ENCODE assay signal across 13 cellular contexts in the genomic region with DNA sequence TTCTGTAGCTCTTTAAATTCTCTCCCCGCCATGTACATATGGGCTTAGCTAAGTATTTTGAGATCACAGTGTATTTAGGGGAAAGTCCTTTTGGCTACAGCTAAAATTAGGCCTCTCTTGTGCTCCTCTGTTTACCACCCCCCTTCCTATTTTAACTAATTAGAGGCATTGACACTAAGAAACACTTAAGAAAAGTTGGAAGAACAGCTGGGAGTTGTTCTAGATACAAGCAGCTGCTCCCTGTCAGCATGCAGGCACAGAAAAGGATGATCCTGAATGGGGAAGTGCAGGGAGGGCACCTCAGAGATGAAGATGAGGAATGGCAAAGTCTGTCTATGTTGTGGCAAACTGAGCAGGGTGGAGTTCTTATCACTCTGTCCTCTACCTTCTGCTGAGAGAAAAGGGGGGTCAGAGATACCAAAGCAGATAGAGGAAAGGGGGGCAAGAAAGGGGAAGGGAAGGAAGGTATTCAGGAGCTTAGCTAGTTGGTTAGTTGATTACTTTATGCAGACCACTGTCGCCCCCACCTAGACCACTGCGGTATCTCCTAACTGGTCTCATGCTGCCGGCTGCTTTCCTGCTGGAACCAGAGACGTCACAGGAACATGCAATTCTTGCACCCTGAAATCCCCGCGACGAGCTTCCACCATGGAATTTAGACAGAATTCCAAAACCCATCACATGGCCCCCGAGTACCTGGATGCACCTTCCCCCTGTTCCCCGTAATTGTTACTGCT.
DNase-seq lines count a peak whose midpoint lies in the region; ATAC-seq, FAIRE-seq and TF ChIP-seq lines count a peak whose summit lies in the region.
"Had no signal": no experiment of that assay in that cellular context is flagged by ENCODE, and none has a peak within 500 bp of the region (broad histone marks: within the 10 kb centered on the region; RNA-seq: fewer than 3 reads in every experiment).

No MANE protein-coding gene starts in this region.

- BruUV-seq in IMR-90 (replicated peaks; lab: Mats Ljungman, UMichigan): no TSS peak
- no TSS peak for BruUV-seq in K562 (replicated peaks; lab: Mats Ljungman, UMichigan)

- H3K23ac ChIP-seq in IMR-90 (ENCODE audit: low read depth, low read length) (peak overlapping the region; percentile 98), mesenchymal stem cell (ENCODE audit: low read length in 2 of 2) (peak overlapping the region in 1 of 2 experiments; percentile 50)

- peak overlapping the region; percentile 51 to 96 for H2BK12ac ChIP-seq in mesenchymal stem cell (ENCODE audit: low read length in 2 of 2)

- H4K91ac ChIP-seq in IMR-90 (ENCODE audit: insufficient read depth, low read depth, low read length) (peak overlapping the region; percentile 95), mesenchymal stem cell (ENCODE audit: low read length) (peak overlapping the region; percentile 86)

- intact Hi-C loops in IMR-90 (cut with micrococcal nuclease): no loop called here
- intact Hi-C loops in K562 (cut with micrococcal nuclease): no loop called here

- TF ChIP-seq RAD21 in IMR-90 (IDR thresholded peaks at IDR 0.05; ENCODE audit: low read length): no peak
- TF ChIP-seq RAD21 in K562 (CRISPR knock-in tag; conservative IDR thresholded peaks at IDR 0.05 in 1 of 2, IDR thresholded peaks at IDR 0.05 in 1 of 2): no peak

- H4K20me1 ChIP-seq in IMR-90 (ENCODE audit: insufficient read depth, low read length): no peaks in the 10 kb centered on the region; the same call in 1 of the 2 replicates
- no peaks in the 10 kb centered on the region for H4K20me1 ChIP-seq in K562 (replicated peaks; ENCODE audit: control insufficient read depth, insufficient read depth, low read length)

- H4K8ac ChIP-seq in IMR-90 (ENCODE audit: low read depth in 2 of 2, low read length in 2 of 2): peak overlapping the region; percentile 93; a peak in 3 of 4 replicates
- H4K8ac ChIP-seq in mesenchymal stem cell (ENCODE audit: low read length): peak overlapping the region; percentile 57

- H3K27me3 ChIP-seq in IMR-90 (ENCODE audit: control insufficient read depth, insufficient read depth, low read length) (no peaks in the 10 kb centered on the region), K562 (ENCODE audit: control insufficient read depth in 2 of 2, insufficient read depth in 2 of 2, low read length in 2 of 2) (no peaks in the 10 kb centered on the region), mesenchymal stem cell (ENCODE audit: control insufficient read depth in 1 of 2, insufficient read depth in 1 of 2, low read length in 2 of 2) (no peaks in the 10 kb centered on the region), skeletal muscle tissue (ENCODE audit: control insufficient read depth in 3 of 3, insufficient read depth in 3 of 3, low read length in 3 of 3) (no peaks in the 10 kb centered on the region)

- H3K9me1 ChIP-seq in IMR-90 (ENCODE audit: insufficient read depth, low read length) (peaks cover 19% of the 10 kb centered on the region), K562 (ENCODE audit: control insufficient read depth, insufficient read depth, low read length) (no peaks in the 10 kb centered on the region)

- FAIRE-seq in K562 (lab: Jason Lieb, UNC): no peak
- FAIRE-seq: H54 had no signal

- H2BK15ac ChIP-seq in IMR-90 (ENCODE audit: low read depth, low read length) (peak overlapping the region; percentile 98), mesenchymal stem cell (ENCODE audit: low read depth, poor library complexity, severe bottlenecking) (peak overlapping the region; percentile 41)

- H3K79me1 ChIP-seq in IMR-90 (ENCODE audit: low read depth in 1 of 2, low read length in 2 of 2): peaks cover 0 to 5% of the 10 kb centered on the region in 2 experiments; a peak in 1 of 4 replicates
- H3K79me1 ChIP-seq in mesenchymal stem cell (replicated peaks; ENCODE audit: low read length, poor library complexity, severe bottlenecking): no peaks in the 10 kb centered on the region

- H3K4me1 ChIP-seq in IMR-90 (ENCODE audit: control insufficient read depth, insufficient read depth, low read length) (peaks cover 37% of the 10 kb centered on the region), K562 (replicated peaks in 1 of 2; ENCODE audit: control insufficient read depth in 2 of 2, insufficient read depth in 2 of 2, low read length in 2 of 2) (peaks cover 0 to 22% of the 10 kb centered on the region in 2 experiments; a peak in 4 of 5 replicates), mesenchymal stem cell (ENCODE audit: control insufficient read depth, insufficient read depth, low read depth, low read length) (peaks cover 2% of the 10 kb centered on the region), skeletal muscle tissue (ENCODE audit: control insufficient read depth in 3 of 3, insufficient read depth in 3 of 3, low read length in 3 of 3) (peaks cover 16 to 32% (median 32%) of the 10 kb centered on the region in 3 donors)

- H3K4ac ChIP-seq in IMR-90 (ENCODE audit: low read depth, low read length): peak overlapping the region; percentile 94
- peak overlapping the region; percentile 9 to 93 for H3K4ac ChIP-seq in mesenchymal stem cell (ENCODE audit: low read depth in 1 of 2, low read length in 2 of 2)

- H2AK9ac ChIP-seq in IMR-90 (replicated peaks; ENCODE audit: low read depth, low read length, poor library complexity): peak overlapping the region; percentile 78

- H3K9ac ChIP-seq in IMR-90 (ENCODE audit: low read depth, low read length): peak overlapping the region; percentile 48
- no peak overlapping the region for H3K9ac ChIP-seq in K562 (ENCODE audit: insufficient read depth in 1 of 2, low read depth in 2 of 2, low read length in 2 of 2)
- H3K9ac ChIP-seq in mesenchymal stem cell (ENCODE audit: low read length): peak overlapping the region; percentile 89
- H3K9ac ChIP-seq in skeletal muscle tissue (ENCODE audit: low read depth in 1 of 3, low read length in 3 of 3): no peak overlapping the region

- TF ChIP-seq POLR2A in IMR-90 (IDR thresholded peaks at IDR 0.05; ENCODE audit: low read depth, low read length): no peak
- TF ChIP-seq POLR2A in K562 (conservative IDR thresholded peaks at IDR 0.05): no peak

- H3K36me3 ChIP-seq in IMR-90 (ENCODE audit: control insufficient read depth, insufficient read depth, low read length): no peaks in the 10 kb centered on the region
- no peaks in the 10 kb centered on the region for H3K36me3 ChIP-seq in K562 (ENCODE audit: control insufficient read depth, insufficient read depth, low read length)
- no peaks in the 10 kb centered on the region for H3K36me3 ChIP-seq in mesenchymal stem cell (ENCODE audit: control insufficient read depth in 1 of 2, insufficient read depth in 2 of 2, low read depth in 1 of 2, low read length in 2 of 2)
- H3K36me3 ChIP-seq in skeletal muscle tissue (ENCODE audit: control insufficient read depth in 3 of 3, insufficient read depth in 3 of 3, low read length in 3 of 3): no peaks in the 10 kb centered on the region

- dilution Hi-C loops in IMR-90 (cut with HindIII; ENCODE audit: low sequenced_read_pairs, unreplicated experiment): no loop called here

- CTCF ChIA-PET in IMR-90 (lab: Yijun Ruan, JAX): interaction anchor here (1.6 to 1.8 kb wide), 2 partner anchors 27 to 32 kb away, joined by 4 to 6 read pairs; no protein-coding TSS in a partner anchor
- CTCF ChIA-PET in K562 (lab: Yijun Ruan, JAX; ENCODE audit: low intra/inter-chr PET ratio): no interaction called here

- H3K9me3 ChIP-seq in IMR-90 (ENCODE audit: control insufficient read depth, insufficient read depth, low read length) (peaks cover 6% of the 10 kb centered on the region; the same call in 1 of the 2 replicates), K562 (replicated peaks; ENCODE audit: control insufficient read depth, insufficient read depth, low read depth, low read length) (no peaks in the 10 kb centered on the region), mesenchymal stem cell (ENCODE audit: control insufficient read depth, low read length) (peaks cover 7% of the 10 kb centered on the region), skeletal muscle tissue (ENCODE audit: control insufficient read depth in 3 of 3, low read length in 3 of 3) (no peaks in the 10 kb centered on the region)

- TF ChIP-seq CTCF in IMR-90 (conservative IDR thresholded peaks at IDR 0.05; ENCODE audit: low read depth, low read length) (no peak), K562 (IDR thresholded peaks at IDR 0.05 in 2 of 3, conservative IDR thresholded peaks at IDR 0.05 in 1 of 3; ENCODE audit: insufficient read depth in 2 of 3, low read depth in 1 of 3, low read length in 3 of 3) (no peak)

- peak overlapping the region; percentile 99 for H3K18ac ChIP-seq in IMR-90 (ENCODE audit: low read depth, low read length)
- H3K18ac ChIP-seq in mesenchymal stem cell (ENCODE audit: low read depth in 1 of 2, low read length in 2 of 2): peak overlapping the region; percentile 71 to 84

- H3K14ac ChIP-seq in IMR-90 (replicated peaks; ENCODE audit: low read depth, low read length): peak overlapping the region; percentile 96
- peak overlapping the region in 1 of 2 experiments; percentile 89 for H3K14ac ChIP-seq in mesenchymal stem cell (ENCODE audit: low read length in 2 of 2)

- H2AK5ac ChIP-seq in IMR-90 (ENCODE audit: low read depth, low read length) (peak overlapping the region; percentile 88), mesenchymal stem cell (ENCODE audit: low read length, severe bottlenecking) (peak overlapping the region; percentile 81)

- H3K4me2 ChIP-seq in IMR-90 (ENCODE audit: low read depth, low read length) (no peak overlapping the region), K562 (ENCODE audit: insufficient read depth, low read length) (no peak overlapping the region), mesenchymal stem cell (ENCODE audit: low read length, poor library complexity, severe bottlenecking) (no peak overlapping the region)

- DNase-seq in IMR-90 (peak; percentile 11), K562 (ENCODE audit: extremely low read depth in 1 of 4, low spot score in 3 of 4) (no peak), mesenchymal stem cell (peak; percentile 36), HuH-7 (ENCODE audit: low spot score) (no peak), retina (no peak), hypothalamus (lab: John Stamatoyannopoulos, UW) (no peak)
- DNase-seq: activated effector memory CD4-positive, alpha-beta T cell treated with anti-CD3 and anti-CD28 coated beads, Interleukin-2, amount 50 U/mL, for 16 hours; NCI-H1417 treated with DMSO at 0.1 percent for 48 hours; NCI-H345 had no signal

- H3K4me3 ChIP-seq in IMR-90 (ENCODE audit: insufficient read depth, low read depth, low read length) (no peak overlapping the region), K562 (no peak overlapping the region), mesenchymal stem cell (ENCODE audit: insufficient read depth in 1 of 2, low read depth in 1 of 2, low read length in 2 of 2) (no peak overlapping the region), skeletal muscle tissue (ENCODE audit: low read length in 3 of 3) (no peak overlapping the region)
- H3K4me3 ChIP-seq: SK-N-MC had no signal

- peak overlapping the region; percentile 98 for H2BK5ac ChIP-seq in IMR-90 (ENCODE audit: low read depth, low read length, poor library complexity, severe bottlenecking)
- no peak overlapping the region for H2BK5ac ChIP-seq in mesenchymal stem cell (ENCODE audit: low read depth, low read length, poor library complexity, severe bottlenecking)

- H2AFZ ChIP-seq in IMR-90 (replicated peaks; ENCODE audit: low read length, poor library complexity) (peak overlapping the region; percentile 38), K562 (ENCODE audit: low read depth, low read length) (peak overlapping the region; percentile 42; the same call in 1 of the 2 replicates), mesenchymal stem cell (ENCODE audit: low read depth, low read length) (no peak overlapping the region)

- 100% methylated on average over 4 of the region's 10 CpGs; no CpG with 5 or more reads in 1 of the 2 experiments for WGBS in IMR-90 (ENCODE audit: extremely low coverage in 2 of 2, insufficient read length in 1 of 2), 2 experiments
- 66% methylated on average over 10 of the region's 10 CpGs for WGBS in K562 (ENCODE audit: insufficient coverage, low coverage, missing lambda C conversion rate)
- 97% methylated on average over 9 of the region's 10 CpGs for WGBS in mesenchymal stem cell

- H3K79me2 ChIP-seq in K562 (ENCODE audit: control insufficient read depth, insufficient read depth, low read length): no peaks in the 10 kb centered on the region

- POLR2A ChIA-PET in IMR-90 (lab: Charles Lee; ENCODE audit: unreplicated experiment) (interaction anchor here (0.6 to 1.2 kb wide), 2 partner anchors 25 to 33 kb away, joined by 3 to 4 read pairs; no protein-coding TSS in a partner anchor), K562 (lab: Yijun Ruan, JAX) (interaction anchor here (0.7 kb wide), 1 partner anchor 1110 kb away, joined by 3 read pairs; no protein-coding TSS in a partner anchor)

- in situ Hi-C loops in IMR-90 (cut with MboI; ENCODE audit: low sequenced_read_pairs) (no loop called here), K562 (cut with MboI) (no loop called here)

- H4K5ac ChIP-seq in IMR-90 (ENCODE audit: low read depth, low read length): peak overlapping the region; percentile 96

- no peak overlapping the region for H3K56ac ChIP-seq in IMR-90 (ENCODE audit: extremely low read depth, insufficient read depth, low read length)

- TF ChIP-seq EP300 in K562 (IDR thresholded peaks at IDR 0.05; ENCODE audit: low read length): no peak

- H3K27ac ChIP-seq in IMR-90 (ENCODE audit: insufficient read depth, low read length) (peak overlapping the region; percentile 85; the same call in 1 of the 2 replicates), K562 (ENCODE audit: extremely low read depth, low read depth, low read length) (no peak overlapping the region), mesenchymal stem cell (ENCODE audit: low read length, poor library complexity, severe bottlenecking) (no peak overlapping the region), skeletal muscle tissue (ENCODE audit: low read depth, low read length) (peak overlapping the region; percentile 85)
- H3K27ac ChIP-seq: SK-N-MC had no signal

- H2BK20ac ChIP-seq in IMR-90 (ENCODE audit: low read depth, low read length): peak overlapping the region; percentile 96

- H2BK120ac ChIP-seq in IMR-90 (ENCODE audit: low read depth, low read length): peak overlapping the region; percentile 96
- peak overlapping the region; percentile 94 for H2BK120ac ChIP-seq in mesenchymal stem cell (ENCODE audit: low read depth, low read length)

- ATAC-seq in IMR-90 (ENCODE audit: low read depth) (no peak), K562 (no peak), GM18861 (IDR thresholded peaks at IDR 0.05; ENCODE audit: unreplicated experiment) (no peak)

Comparison
In these comparisons a context has a peak if more than half of its experiments do, and no peak if none do; other contexts are left out.
1. DNase-seq: peak in IMR-90 (single experiment) and mesenchymal stem cell (single experiment); none in K562 (0 of 4), HuH-7 (single experiment), retina (single experiment) and hypothalamus (0 of 51).
2. H3K27ac ChIP-seq: peak in IMR-90 (single experiment) and skeletal muscle tissue (single experiment); none in K562 (single experiment) and mesenchymal stem cell (single experiment).
3. H3K9ac ChIP-seq: peak in IMR-90 (single experiment) and mesenchymal stem cell (single experiment); none in K562 (0 of 2) and skeletal muscle tissue (0 of 3).